In the genomic region with DNA sequence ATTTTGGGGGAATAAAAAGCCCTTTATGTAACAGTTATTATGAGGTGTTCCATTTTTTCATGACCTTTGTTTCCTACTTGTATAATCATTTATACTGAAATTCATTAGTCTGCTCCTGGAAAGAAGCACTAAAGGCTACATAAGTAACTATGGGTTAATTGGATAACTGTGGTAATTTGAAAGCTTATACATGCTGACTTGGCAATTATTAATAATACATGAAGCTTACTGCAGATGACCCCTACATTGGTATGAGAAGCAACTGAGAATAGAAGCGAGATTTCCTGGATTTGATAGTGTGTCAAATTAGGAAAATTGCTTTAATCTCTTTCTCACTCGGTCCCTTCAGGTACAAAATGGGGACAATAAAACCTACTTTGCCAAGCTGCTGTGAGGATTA, we compare ENCODE assay signal across 21 cellular contexts.
DNase-seq lines count a peak whose midpoint lies in the region; ATAC-seq, FAIRE-seq and TF ChIP-seq lines count a peak whose summit lies in the region.
"Had no signal": no experiment of that assay in that cellular context is flagged by ENCODE, and none has a peak within 500 bp of the region (broad histone marks: within the 10 kb centered on the region; RNA-seq: fewer than 3 reads in every experiment).

No MANE protein-coding gene starts in this region.

- no peaks in the 10 kb centered on the region for H4K20me1 ChIP-seq in HepG2 (ENCODE audit: insufficient read depth, low read length)
- no peaks in the 10 kb centered on the region for H4K20me1 ChIP-seq in IMR-90 (ENCODE audit: insufficient read depth, low read length)
- H4K20me1 ChIP-seq in H1 (replicated peaks in 1 of 2; ENCODE audit: control insufficient read depth in 1 of 2, insufficient read depth in 2 of 2, low read length in 2 of 2): no peaks in the 10 kb centered on the region
- H4K20me1 ChIP-seq: BLaER1 treated with 17β-estradiol and CSF1 and Interleukin-3, amounts not matched to agents 10 nM and 100 nM had no signal

- H3K9me3 ChIP-seq in HepG2 (ENCODE audit: low read length) (no peaks in the 10 kb centered on the region), right lobe of liver (no peaks in the 10 kb centered on the region), IMR-90 (ENCODE audit: control insufficient read depth, insufficient read depth, low read length) (no peaks in the 10 kb centered on the region), H1 (ENCODE audit: insufficient read depth in 2 of 2, low read depth in 1 of 2, low read length in 1 of 2) (no peaks in the 10 kb centered on the region)
- H3K9me3 ChIP-seq: BLaER1 treated with 17β-estradiol and CSF1 and Interleukin-3, amounts not matched to agents 10 nM and 100 nM; Caco-2 had no signal

- intact Hi-C loops in HepG2 (cut with micrococcal nuclease; ENCODE audit: unreplicated experiment): no loop called here
- intact Hi-C loops in right lobe of liver (cut with DNase I): no loop called here
- intact Hi-C loops in IMR-90 (cut with micrococcal nuclease): loop anchor here (10.0 kb wide), 1 partner anchor 125 kb away; no protein-coding TSS in a partner anchor

- TF ChIP-seq EP300 in HepG2 (IDR thresholded peaks at IDR 0.05; ENCODE audit: low read depth in 2 of 2, low read length in 2 of 2): no peak
- TF ChIP-seq EP300 in HepG2 (CRISPR knock-in tag; IDR thresholded peaks at IDR 0.05; ENCODE audit: borderline replicate concordance): no peak
- TF ChIP-seq EP300 in H1 (IDR thresholded peaks at IDR 0.05; ENCODE audit: borderline replicate concordance in 1 of 2, low read depth in 2 of 2, low read length in 2 of 2): no peak

- POLR2A ChIA-PET in HepG2 (lab: Yijun Ruan, JAX): no interaction called here
- POLR2A ChIA-PET in IMR-90 (lab: Charles Lee; ENCODE audit: unreplicated experiment): no interaction called here
- POLR2A ChIA-PET in H1 (lab: Charles Lee; ENCODE audit: partially characterized antibody): no interaction called here

- 0% methylated on average over 2 of the region's 2 CpGs for WGBS in HepG2 (ENCODE audit: low lambda C conversion rate)
- WGBS in right lobe of liver (ENCODE audit: insufficient coverage, low coverage, low lambda C conversion rate, missing lambda C conversion rate): 88% methylated on average over 2 of the region's 2 CpGs
- WGBS in IMR-90 (ENCODE audit: extremely low coverage in 2 of 2, insufficient read length in 1 of 2), 2 experiments: no CpG with 5 or more reads among the region's 2 CpGs
- WGBS in H1 (ENCODE audit: extremely low coverage in 1 of 2, insufficient coverage in 1 of 2, insufficient read length in 1 of 2, insufficient replicate concordance in 2 of 2, low coverage in 1 of 2, low lambda C conversion rate in 2 of 2, missing lambda C conversion rate in 1 of 2), 2 experiments: 87% methylated on average over 2 of the region's 2 CpGs; no CpG with 5 or more reads in 1 of the 2 experiments

- no peak overlapping the region for H4K5ac ChIP-seq in IMR-90 (ENCODE audit: low read depth, low read length)
- no peak overlapping the region for H4K5ac ChIP-seq in H1 (ENCODE audit: insufficient read length, low read depth, low read length)

- H2BK20ac ChIP-seq in IMR-90 (ENCODE audit: low read depth, low read length) (no peak overlapping the region), H1 (ENCODE audit: low read length) (no peak overlapping the region)

- no peak overlapping the region for H3K4me2 ChIP-seq in HepG2 (ENCODE audit: low read depth, low read length)
- no peak overlapping the region for H3K4me2 ChIP-seq in IMR-90 (ENCODE audit: low read depth, low read length)
- no peak overlapping the region for H3K4me2 ChIP-seq in H1 (ENCODE audit: insufficient read depth in 1 of 2, low read depth in 2 of 2, low read length in 2 of 2)
- H3K4me2 ChIP-seq: BLaER1 treated with 17β-estradiol and CSF1 and Interleukin-3, amounts not matched to agents 10 nM and 100 nM had no signal

- H3K27ac ChIP-seq in HepG2 (ENCODE audit: extremely low read length, insufficient read depth, low read length): no peak overlapping the region
- no peak overlapping the region for H3K27ac ChIP-seq in right lobe of liver
- H3K27ac ChIP-seq in IMR-90 (ENCODE audit: insufficient read depth, low read length): no peak overlapping the region
- no peak overlapping the region for H3K27ac ChIP-seq in H1 (ENCODE audit: low read depth, low read length)
- H3K27ac ChIP-seq: BLaER1 treated with 17β-estradiol and CSF1 and Interleukin-3, amounts not matched to agents 10 nM and 100 nM; C4-2B had no signal

- H2AK9ac ChIP-seq in IMR-90 (replicated peaks; ENCODE audit: low read depth, low read length, poor library complexity): no peak overlapping the region

- H3K4me1 ChIP-seq in HepG2 (ENCODE audit: insufficient read depth, low read length): no peaks in the 10 kb centered on the region
- H3K4me1 ChIP-seq in right lobe of liver: no peaks in the 10 kb centered on the region
- H3K4me1 ChIP-seq in IMR-90 (ENCODE audit: control insufficient read depth, insufficient read depth, low read length): no peaks in the 10 kb centered on the region; the same call in 1 of the 2 replicates
- H3K4me1 ChIP-seq in H1 (replicated peaks in 1 of 4; ENCODE audit: control insufficient read depth in 3 of 4, insufficient read depth in 4 of 4, low read length in 3 of 4): peaks cover 0 to 3% (median 0%) of the 10 kb centered on the region in 4 experiments; a peak in 1 of 7 replicates
- H3K4me1 ChIP-seq: BLaER1 treated with 17β-estradiol and CSF1 and Interleukin-3, amounts not matched to agents 10 nM and 100 nM; Caco-2 had no signal

- H2AK5ac ChIP-seq in IMR-90 (ENCODE audit: low read depth, low read length): no peak overlapping the region
- H2AK5ac ChIP-seq in H1 (ENCODE audit: low read depth, low read length): no peak overlapping the region

- H3K56ac ChIP-seq in IMR-90 (ENCODE audit: extremely low read depth, insufficient read depth, low read length): no peak overlapping the region
- H3K56ac ChIP-seq in H1 (replicated peaks; ENCODE audit: insufficient read length, low read depth, low read length): no peak overlapping the region

- no peaks in the 10 kb centered on the region; the same call in 1 of the 2 replicates for H3K23me2 ChIP-seq in H1 (ENCODE audit: low read depth, low read length)

- H3K27me3 ChIP-seq in HepG2 (ENCODE audit: control insufficient read depth in 1 of 2, insufficient read depth in 2 of 2, low read length in 2 of 2): no peaks in the 10 kb centered on the region; a peak in 1 of 5 replicates
- no peaks in the 10 kb centered on the region for H3K27me3 ChIP-seq in right lobe of liver
- no peaks in the 10 kb centered on the region for H3K27me3 ChIP-seq in IMR-90 (ENCODE audit: control insufficient read depth, insufficient read depth, low read length)
- H3K27me3 ChIP-seq in H1 (replicated peaks in 1 of 4; ENCODE audit: control insufficient read depth in 3 of 4, extremely low read depth in 1 of 4, insufficient read depth in 3 of 4, low read length in 3 of 4): no peaks in the 10 kb centered on the region
- H3K27me3 ChIP-seq: BLaER1 treated with 17β-estradiol and CSF1 and Interleukin-3, amounts not matched to agents 10 nM and 100 nM had no signal

- TF ChIP-seq RAD21 in HepG2 (CRISPR knock-in tag; IDR thresholded peaks at IDR 0.05): no peak
- TF ChIP-seq RAD21 in IMR-90 (IDR thresholded peaks at IDR 0.05; ENCODE audit: low read length): no peak
- no peak for TF ChIP-seq RAD21 in H1 (IDR thresholded peaks at IDR 0.05 in 1 of 2, conservative IDR thresholded peaks at IDR 0.05 in 1 of 2; ENCODE audit: low read depth in 2 of 2, low read length in 2 of 2)

- H3K36me3 ChIP-seq in HepG2 (replicated peaks in 1 of 2; ENCODE audit: control insufficient read depth in 1 of 2, insufficient read depth in 2 of 2, low read length in 2 of 2): no peaks in the 10 kb centered on the region
- H3K36me3 ChIP-seq in right lobe of liver: no peaks in the 10 kb centered on the region
- no peaks in the 10 kb centered on the region for H3K36me3 ChIP-seq in IMR-90 (ENCODE audit: control insufficient read depth, insufficient read depth, low read length)
- H3K36me3 ChIP-seq in H1 (ENCODE audit: control insufficient read depth in 2 of 4, insufficient read depth in 4 of 4, low read length in 3 of 4): no peaks in the 10 kb centered on the region
- H3K36me3 ChIP-seq: BLaER1 treated with 17β-estradiol and CSF1 and Interleukin-3, amounts not matched to agents 10 nM and 100 nM had no signal

- H2BK120ac ChIP-seq in IMR-90 (ENCODE audit: low read depth, low read length) (no peak overlapping the region), H1 (replicated peaks; ENCODE audit: low read depth, low read length) (no peak overlapping the region)

- no peak overlapping the region for H3K23ac ChIP-seq in IMR-90 (ENCODE audit: low read depth, low read length)
- H3K23ac ChIP-seq in H1 (ENCODE audit: insufficient read length): no peak overlapping the region

- H3K4ac ChIP-seq in IMR-90 (ENCODE audit: low read depth, low read length) (no peak overlapping the region), H1 (replicated peaks; ENCODE audit: insufficient read length, low read depth, low read length) (no peak overlapping the region)

- TF ChIP-seq CTCF in HepG2 (CRISPR knock-in tag; IDR thresholded peaks at IDR 0.05): no peak
- no peak for TF ChIP-seq CTCF in right lobe of liver (IDR thresholded peaks at IDR 0.05)
- no peak for TF ChIP-seq CTCF in IMR-90 (conservative IDR thresholded peaks at IDR 0.05; ENCODE audit: low read depth, low read length)
- TF ChIP-seq CTCF in H1 (IDR thresholded peaks at IDR 0.05; ENCODE audit: control extremely low read depth in 1 of 3, insufficient read depth in 1 of 3, low read depth in 1 of 3, low read length in 3 of 3): no peak

- no peak overlapping the region for H3K9ac ChIP-seq in HepG2 (ENCODE audit: insufficient read depth, low read depth, low read length)
- H3K9ac ChIP-seq in IMR-90 (ENCODE audit: low read depth, low read length): no peak overlapping the region
- H3K9ac ChIP-seq in H1 (replicated peaks in 1 of 4; ENCODE audit: extremely low read depth in 1 of 4, low read depth in 3 of 4, low read length in 3 of 4): no peak overlapping the region
- H3K9ac ChIP-seq: BLaER1 treated with 17β-estradiol and CSF1 and Interleukin-3, amounts not matched to agents 10 nM and 100 nM had no signal

- CTCF ChIA-PET in HepG2 (lab: Yijun Ruan, JAX; ENCODE audit: low intra/inter-chr PET ratio, low total read pairs) (no interaction called here), IMR-90 (lab: Yijun Ruan, JAX) (no interaction called here), H1 (lab: Charles Lee; ENCODE audit: partially characterized antibody) (no interaction called here)

- H2BK15ac ChIP-seq in IMR-90 (ENCODE audit: low read depth, low read length): no peak overlapping the region
- no peak overlapping the region for H2BK15ac ChIP-seq in H1 (ENCODE audit: low read length)

- H3K4me3 ChIP-seq in HepG2 (replicated peaks in 1 of 3; ENCODE audit: insufficient read depth in 1 of 3, low read depth in 2 of 3, low read length in 3 of 3) (no peak overlapping the region), right lobe of liver (no peak overlapping the region), IMR-90 (ENCODE audit: insufficient read depth, low read depth, low read length) (no peak overlapping the region), H1 (ENCODE audit: extremely low read depth in 1 of 4, insufficient read depth in 2 of 4, low read depth in 3 of 4, low read length in 4 of 4) (no peak overlapping the region)
- H3K4me3 ChIP-seq: BLaER1 treated with 17β-estradiol and CSF1 and Interleukin-3, amounts not matched to agents 10 nM and 100 nM had no signal

- H3K9me1 ChIP-seq in IMR-90 (ENCODE audit: insufficient read depth, low read length): no peaks in the 10 kb centered on the region; the same call in 1 of the 2 replicates

- dilution Hi-C loops in IMR-90 (cut with HindIII; ENCODE audit: low sequenced_read_pairs, unreplicated experiment): no loop called here

- H4K91ac ChIP-seq in IMR-90 (ENCODE audit: insufficient read depth, low read depth, low read length) (no peak overlapping the region), H1 (replicated peaks; ENCODE audit: insufficient read length, low read length) (no peak overlapping the region)

- no peak for ATAC-seq in HepG2
- ATAC-seq in right lobe of liver: no peak
- ATAC-seq in IMR-90 (ENCODE audit: low read depth): no peak
- ATAC-seq in HG03108 (IDR thresholded peaks at IDR 0.05; ENCODE audit: unreplicated experiment): no peak
- ATAC-seq: CD8-positive, alpha-beta T cell had no signal

- H3K14ac ChIP-seq in IMR-90 (replicated peaks; ENCODE audit: low read depth, low read length): no peak overlapping the region
- no peak overlapping the region for H3K14ac ChIP-seq in H1 (ENCODE audit: insufficient read length)

- no peak for DNase-seq in HepG2 (ENCODE audit: low spot score)
- DNase-seq in right lobe of liver: no peak
- no peak for DNase-seq in IMR-90
- no peak for DNase-seq in H1 (ENCODE audit: low read depth in 1 of 2, low spot score in 2 of 2)
- no peak for DNase-seq in NCI-H510A (lab: John Stamatoyannopoulos, UW)
- DNase-seq in cerebellum (ENCODE audit: low spot score): no peak
- DNase-seq: 8988T; AML-193; Caco-2; Calu3; CD4-positive, alpha-beta T cell; CD8-positive, alpha-beta T cell; DMS79 treated with DMSO at 0.1 percent for 48 hours; GF-D8 had no signal

- TF ChIP-seq POLR2A in HepG2 (IDR thresholded peaks at IDR 0.05; ENCODE audit: insufficient read depth in 1 of 2, low read depth in 2 of 2, low read length in 2 of 2): no peak
- TF ChIP-seq POLR2A in right lobe of liver (IDR thresholded peaks at IDR 0.05): no peak
- no peak for TF ChIP-seq POLR2A in IMR-90 (IDR thresholded peaks at IDR 0.05; ENCODE audit: low read depth, low read length)
- no peak for TF ChIP-seq POLR2A in H1 (IDR thresholded peaks at IDR 0.05; ENCODE audit: control extremely low read depth in 1 of 2, low read depth in 2 of 2, low read length in 2 of 2)

- H2BK5ac ChIP-seq in IMR-90 (ENCODE audit: low read depth, low read length, poor library complexity, severe bottlenecking) (no peak overlapping the region), H1 (ENCODE audit: low read depth, low read length) (no peak overlapping the region)

- H2AFZ ChIP-seq in HepG2 (ENCODE audit: low read length) (no peak overlapping the region), IMR-90 (replicated peaks; ENCODE audit: low read length, poor library complexity) (no peak overlapping the region), H1 (ENCODE audit: low read length) (no peak overlapping the region)

- H3K79me2 ChIP-seq in HepG2 (ENCODE audit: insufficient read depth, low read length): no peaks in the 10 kb centered on the region
- H3K79me2 ChIP-seq in H1 (ENCODE audit: control insufficient read depth in 1 of 2, insufficient read depth in 2 of 2, low read length in 2 of 2): no peaks in the 10 kb centered on the region

- no peak for FAIRE-seq in HepG2 (lab: Jason Lieb, UNC)
- FAIRE-seq in H1 (lab: Jason Lieb, UNC): no peak
- FAIRE-seq: D721Med, G401.6, GM12891, GM19239 had no signal

- H2BK12ac ChIP-seq in H1 (ENCODE audit: low read depth, low read length): no peak overlapping the region

- BruUV-seq in HepG2 (replicated peaks; lab: Mats Ljungman, UMichigan) (no TSS peak), IMR-90 (replicated peaks; lab: Mats Ljungman, UMichigan) (no TSS peak)

- no peaks in the 10 kb centered on the region for H3K79me1 ChIP-seq in IMR-90 (ENCODE audit: low read depth in 1 of 2, low read length in 2 of 2)
- H3K79me1 ChIP-seq in H1 (ENCODE audit: low read depth, low read length): no peaks in the 10 kb centered on the region

- H3K18ac ChIP-seq in IMR-90 (ENCODE audit: low read depth, low read length) (no peak overlapping the region), H1 (ENCODE audit: extremely low read depth, low read length) (no peak overlapping the region)

- H4K8ac ChIP-seq in IMR-90 (ENCODE audit: low read depth in 2 of 2, low read length in 2 of 2) (no peak overlapping the region), H1 (ENCODE audit: extremely low read depth, insufficient read depth, low read length) (no peak overlapping the region)

- in situ Hi-C loops in HepG2 (cut with HindIII; ENCODE audit: extremely low pct_ligation_motif_present, low pct_unique_long_range_greater_than_20kb): no loop called here
- in situ Hi-C loops in IMR-90 (cut with MboI; ENCODE audit: low sequenced_read_pairs): no loop called here
